ENCODE assay signal across 11 cellular contexts in the genomic region with DNA sequence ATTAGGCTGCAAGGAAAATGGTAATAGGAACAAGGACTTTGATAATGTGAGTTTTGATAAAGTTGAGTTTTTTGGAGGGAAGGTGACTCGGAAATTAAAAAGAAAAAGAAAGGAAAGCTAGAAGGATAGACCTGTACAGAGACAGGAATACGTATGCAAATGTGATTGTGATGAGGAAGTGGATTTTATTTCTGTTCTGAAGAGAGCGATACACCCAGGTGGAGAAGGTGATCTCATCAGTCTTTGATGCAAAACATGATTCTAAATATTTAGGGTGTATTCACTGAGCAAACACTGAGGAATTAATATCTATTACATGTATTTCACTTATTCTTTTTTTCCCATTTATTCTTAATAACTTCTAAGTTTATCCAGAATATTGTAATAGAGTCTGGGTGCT.
"Had no signal": no experiment of that assay in that cellular context is flagged by ENCODE, and none has a peak within 500 bp of the region (broad histone marks: within the 10 kb centered on the region; RNA-seq: fewer than 3 reads in every experiment).

No MANE protein-coding gene starts in this region.

- H3K36me3 Mint-ChIP-seq: immature natural killer cell; natural killer cell; stimulated activated effector memory CD8-positive, alpha-beta T cell treated with anti-CD3 and anti-CD28 coated beads, Interleukin-12 subunit alpha, Interleukin-12 subunit beta, amount 100 ng/mL, for 72 hours had no signal

- H3K4me1 Mint-ChIP-seq: immature natural killer cell; natural killer cell; stimulated activated effector memory CD8-positive, alpha-beta T cell treated with anti-CD3 and anti-CD28 coated beads, Interleukin-12 subunit alpha, Interleukin-12 subunit beta, amount 100 ng/mL, for 72 hours had no signal

- H3K9me3 Mint-ChIP-seq: activated naive CD8-positive, alpha-beta T cell treated with anti-CD3 and anti-CD28 coated beads, Interleukin-2, amount 50 U/mL, for 24 hours; natural killer cell; stimulated activated effector memory CD8-positive, alpha-beta T cell treated with anti-CD3 and anti-CD28 coated beads, Interleukin-12 subunit alpha, Interleukin-12 subunit beta, amount 100 ng/mL, for 72 hours had no signal

- DNase-seq: activated CD4-positive, alpha-beta T cell treated with anti-CD3 and anti-CD28 coated beads for 1 hour; activated CD4-positive, alpha-beta T cell treated with anti-CD3 and anti-CD28 coated beads, Interleukin-2, amount 50 U/mL, for 4 hours; activated naive CD4-positive, alpha-beta T cell; activated naive CD8-positive, alpha-beta T cell treated with anti-CD3 and anti-CD28 coated beads, Interleukin-2, amount 50 U/mL, for 24 hours; activated T-cell treated with anti-CD3 and anti-CD28 coated beads for 4 hours; aorta; immature natural killer cell; natural killer cell; stimulated activated CD4-positive, alpha-beta T cell treated with anti-CD3 and anti-CD28 coated beads, Interleukin-12 subunit alpha, Interleukin-12 subunit beta, amount 100 ng/mL, for 4 hours; stimulated activated CD4-positive, alpha-beta T cell treated with anti-CD3 and anti-CD28 coated beads, Interleukin-2, amount 100 ng/mL, for 24 hours had no signal

- ATAC-seq: activated naive CD8-positive, alpha-beta T cell treated with anti-CD3 and anti-CD28 coated beads, Interleukin-2, amount 50 U/mL, for 24 hours; natural killer cell; stimulated activated effector memory CD8-positive, alpha-beta T cell treated with anti-CD3 and anti-CD28 coated beads, Interleukin-12 subunit alpha, Interleukin-12 subunit beta, amount 100 ng/mL, for 72 hours had no signal

- H3K27ac Mint-ChIP-seq: activated naive CD8-positive, alpha-beta T cell treated with anti-CD3 and anti-CD28 coated beads, Interleukin-2, amount 50 U/mL, for 24 hours; immature natural killer cell; natural killer cell; stimulated activated effector memory CD8-positive, alpha-beta T cell treated with anti-CD3 and anti-CD28 coated beads, Interleukin-12 subunit alpha, Interleukin-12 subunit beta, amount 100 ng/mL, for 72 hours had no signal

- H3K4me3 Mint-ChIP-seq: activated naive CD8-positive, alpha-beta T cell treated with anti-CD3 and anti-CD28 coated beads, Interleukin-2, amount 50 U/mL, for 24 hours; immature natural killer cell; natural killer cell; stimulated activated effector memory CD8-positive, alpha-beta T cell treated with anti-CD3 and anti-CD28 coated beads, Interleukin-12 subunit alpha, Interleukin-12 subunit beta, amount 100 ng/mL, for 72 hours had no signal
